In the genomic region with DNA sequence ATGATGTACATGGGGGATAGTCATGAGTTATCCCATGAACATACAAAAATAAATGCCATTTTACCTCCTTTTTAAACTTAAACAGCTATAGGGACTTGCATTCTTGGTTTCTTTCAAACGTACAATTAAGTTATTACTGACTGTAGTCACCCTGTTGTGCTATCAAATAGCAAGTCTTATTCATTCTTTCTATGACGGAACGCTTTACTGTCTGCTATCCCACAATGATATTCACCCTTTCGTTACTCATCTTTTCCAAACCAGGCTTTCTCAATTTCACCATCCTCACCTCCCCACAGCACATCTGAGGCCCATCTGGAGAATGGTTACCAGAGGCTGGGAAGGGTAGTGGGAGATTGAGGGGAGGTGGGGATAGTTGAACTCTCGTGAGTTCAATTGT, we compare ENCODE assay signal across 10 cellular contexts.
A peak's percentile ranks its signal among the peaks of the same experiment; 100 is the strongest.
DNase-seq lines count a peak whose midpoint lies in the region; ATAC-seq and TF ChIP-seq lines count a peak whose summit lies in the region.
"Had no signal": no experiment of that assay in that cellular context is flagged by ENCODE, and none has a peak within 500 bp of the region (broad histone marks: within the 10 kb centered on the region; RNA-seq: fewer than 3 reads in every experiment).

No MANE protein-coding gene starts in this region.

- peak overlapping the region; percentile 77 for H3K27ac Mint-ChIP-seq in activated T-helper 2 cell treated with anti-CD3 and anti-CD28 coated beads, Interferon-gamma antibody, Interleukin-2, Interleukin-4, amounts not matched to agents 10 μg/mL and 5 μg/mL and 100 μg/mL, durations not matched to agents 14 hours and 24 hours and 36 hours
- H3K27ac Mint-ChIP-seq: activated naive CD8-positive, alpha-beta T cell had no signal

- H3K27me3 ChIP-seq in H7 (ENCODE audit: control insufficient read depth, insufficient read depth, low read length) (peaks cover 10% of the 10 kb centered on the region; the same call in 1 of the 2 replicates), iPS-15b (ENCODE audit: control insufficient read depth, insufficient read depth, low read length) (peaks cover 41% of the 10 kb centered on the region)

- peaks cover 2% of the 10 kb centered on the region for H3K27me3 Mint-ChIP-seq in activated T-helper 2 cell treated with anti-CD3 and anti-CD28 coated beads, Interferon-gamma antibody, Interleukin-2, Interleukin-4, amounts not matched to agents 10 μg/mL and 5 μg/mL and 100 μg/mL, durations not matched to agents 14 hours and 24 hours and 36 hours (ENCODE audit: low read depth)
- H3K27me3 Mint-ChIP-seq: activated naive CD8-positive, alpha-beta T cell had no signal

- no peak overlapping the region for H3K9ac ChIP-seq in iPS-15b (ENCODE audit: low read depth, low read length)

- H3K9me3 ChIP-seq in iPS-15b (ENCODE audit: control insufficient read depth, insufficient read depth, low read length) = no peaks in the 10 kb centered on the region
- H3K9me3 ChIP-seq in mucosa of descending colon = no peaks in the 10 kb centered on the region

- no peaks in the 10 kb centered on the region for H3K36me3 ChIP-seq in H7 (replicated peaks; ENCODE audit: control insufficient read depth, insufficient read depth, low read length)
- H3K36me3 ChIP-seq in iPS-15b (ENCODE audit: control insufficient read depth, insufficient read depth, low read length) = no peaks in the 10 kb centered on the region
- no peaks in the 10 kb centered on the region for H3K36me3 ChIP-seq in mucosa of descending colon (ENCODE audit: low read depth)

- peak overlapping the region in 14 of 21 experiments; percentile 25 to 85 (median 54) for H3K27ac ChIP-seq in skin epidermis

- peak overlapping the region; percentile 25; the same call in 1 of the 2 replicates for H3K4me3 ChIP-seq in H7 (ENCODE audit: insufficient read depth, low read depth, low read length)
- H3K4me3 ChIP-seq in iPS-15b (ENCODE audit: low read depth, low read length) = peak overlapping the region; percentile 47
- peak overlapping the region in 6 of 7 experiments; percentile 7 to 37 (median 14) for H3K4me3 ChIP-seq in skin epidermis
- H3K4me3 ChIP-seq in mucosa of descending colon = no peak overlapping the region

- peaks cover 30% of the 10 kb centered on the region for H3K4me1 Mint-ChIP-seq in activated T-helper 2 cell treated with anti-CD3 and anti-CD28 coated beads, Interferon-gamma antibody, Interleukin-2, Interleukin-4, amounts not matched to agents 10 μg/mL and 5 μg/mL and 100 μg/mL, durations not matched to agents 14 hours and 24 hours and 36 hours (ENCODE audit: low read depth)

- TF ChIP-seq CTCF in mucosa of descending colon (IDR thresholded peaks at IDR 0.05) = no peak

- H3K4me3 Mint-ChIP-seq in activated T-helper 2 cell treated with anti-CD3 and anti-CD28 coated beads, Interferon-gamma antibody, Interleukin-2, Interleukin-4, amounts not matched to agents 10 μg/mL and 5 μg/mL and 100 μg/mL, durations not matched to agents 14 hours and 24 hours and 36 hours (ENCODE audit: low read depth) = peak overlapping the region; percentile 81
- H3K4me3 Mint-ChIP-seq: activated naive CD8-positive, alpha-beta T cell had no signal

- DNase-seq in H7 (no peak), KG1 (lab: John Stamatoyannopoulos, UW) (no peak), NCI-H1694 treated with DMSO at 0.1 percent for 48 hours (lab: John Stamatoyannopoulos, UW) (no peak), mucosa of descending colon (no peak)
- DNase-seq in activated T-helper 2 cell treated with anti-CD3 and anti-CD28 coated beads, Interferon-gamma antibody, Interleukin-2, Interleukin-4, amounts not matched to agents 10 μg/mL and 5 μg/mL and 100 μg/mL, durations not matched to agents 14 hours and 24 hours and 36 hours (ENCODE audit: low spot score) = no peak
- DNase-seq: GF-D8 had no signal

- intact Hi-C loops in activated T-helper 2 cell treated with anti-CD3 and anti-CD28 coated beads, Interferon-gamma antibody, Interleukin-2, Interleukin-4, amounts not matched to agents 10 μg/mL and 5 μg/mL and 100 μg/mL, durations not matched to agents 14 hours and 24 hours and 36 hours (cut with micrococcal nuclease) = loop anchor here (1.0 to 5.0 kb wide), 6 partner anchors 14 to 250 kb away; a partner anchor contains a TSS
- intact Hi-C loops in mucosa of descending colon (cut with DNase I, micrococcal nuclease) = no loop called here

- no peak for ATAC-seq in HG02678 (IDR thresholded peaks at IDR 0.05; ENCODE audit: unreplicated experiment)
- ATAC-seq in mucosa of descending colon = no peak

- H3K9me3 Mint-ChIP-seq in activated T-helper 2 cell treated with anti-CD3 and anti-CD28 coated beads, Interferon-gamma antibody, Interleukin-2, Interleukin-4, amounts not matched to agents 10 μg/mL and 5 μg/mL and 100 μg/mL, durations not matched to agents 14 hours and 24 hours and 36 hours = no peaks in the 10 kb centered on the region

- no peaks in the 10 kb centered on the region for H3K36me3 Mint-ChIP-seq in activated T-helper 2 cell treated with anti-CD3 and anti-CD28 coated beads, Interferon-gamma antibody, Interleukin-2, Interleukin-4, amounts not matched to agents 10 μg/mL and 5 μg/mL and 100 μg/mL, durations not matched to agents 14 hours and 24 hours and 36 hours (ENCODE audit: low read depth)

- peaks cover 24% of the 10 kb centered on the region for H3K4me1 ChIP-seq in iPS-15b (ENCODE audit: control insufficient read depth, insufficient read depth, low read length)
- peaks cover 2% of the 10 kb centered on the region for H3K4me1 ChIP-seq in mucosa of descending colon (ENCODE audit: low read depth)
